ENCODE assay signal across 1 cellular context in genomic region chr3:49121244-49121671, GRCh38.
TF ChIP-seq lines count a peak whose summit lies in the region.

No MANE protein-coding gene starts in this region.

TF ChIP-seq in endothelial cell of umbilical vein, 7 proteins besides CTCF, POLR2A, EP300 and RAD21:
- TF ChIP-seq EZH2 (IDR thresholded peaks at IDR 0.05; ENCODE audit: borderline replicate concordance, low read depth, low read length, severe bottlenecking): no peak
- TF ChIP-seq MYC (IDR thresholded peaks at IDR 0.05; ENCODE audit: low read depth, low read length): no peak
- no peak for TF ChIP-seq JUN (IDR thresholded peaks at IDR 0.05; ENCODE audit: borderline replicate concordance, insufficient read depth, insufficient read length, low read depth)
- TF ChIP-seq FOS (IDR thresholded peaks at IDR 0.05; ENCODE audit: borderline replicate concordance, insufficient read depth, low read length): no peak
- TF ChIP-seq GATA2 (IDR thresholded peaks at IDR 0.05; ENCODE audit: insufficient read depth, insufficient read length, low read depth, low read length): no peak
- no peak for TF ChIP-seq POLR2AphosphoS5 (IDR thresholded peaks at IDR 0.05; ENCODE audit: insufficient read depth, low read depth, low read length)
- TF ChIP-seq MAX (IDR thresholded peaks at IDR 0.05; ENCODE audit: insufficient read depth, insufficient read length): no peak
